15 cellular contexts compared by ENCODE assay signal in genomic region chr13:110503037-110503901, GRCh38. TPM values are rescaled to one million over a fixed set of nuclear protein-coding genes. Genes with fewer than 3 reads are reported as not detected.
DNase-seq lines count a peak whose midpoint lies in the region; TF ChIP-seq lines count a peak whose summit lies in the region.
"Had no signal": no experiment of that assay in that cellular context is flagged by ENCODE, and none has a peak within 500 bp of the region (broad histone marks: within the 10 kb centered on the region; RNA-seq: fewer than 3 reads in every experiment).

No MANE protein-coding gene starts in this region.

- H2AFZ ChIP-seq in ACC112 (ENCODE audit: low read length, unreplicated experiment) = no peak overlapping the region

- H3K4me1 Mint-ChIP-seq in HFFc6 (ENCODE audit: low read depth) = peaks cover 28% of the 10 kb centered on the region
- H3K4me1 Mint-ChIP-seq: B cell had no signal

- intact Hi-C loops in thyroid gland (cut with DNase I) = loop anchor here (10.0 kb wide), 1 partner anchor 62 kb away; the partner anchor contains the start of gene RAB20

- peaks cover 2% of the 10 kb centered on the region for H3K27me3 Mint-ChIP-seq in HFFc6 (ENCODE audit: insufficient read depth)

- in situ Hi-C loops in astrocyte of the spinal cord (cut with HindIII; ENCODE audit: low sequenced_read_pairs) = no loop called here

- peaks cover 41% of the 10 kb centered on the region for H3K36me3 Mint-ChIP-seq in HFFc6 (ENCODE audit: low read depth)

- no peaks in the 10 kb centered on the region for H3K9me3 ChIP-seq in mesodermal cell (ENCODE audit: control insufficient read depth, low read length)
- H3K9me3 ChIP-seq in thyroid gland = no peaks in the 10 kb centered on the region
- H3K9me3 ChIP-seq: lower lobe of right lung had no signal

- DNase-seq in HFFc6 (no peak), astrocyte of the spinal cord (ENCODE audit: low read depth, low spot score) (peak; percentile 63), thyroid gland (no peak), NCI-H146 treated with DMSO at 0.1 percent for 48 hours (lab: John Stamatoyannopoulos, UW; ENCODE audit: unreplicated experiment) (no peak), GM20000 (ENCODE audit: low spot score) (no peak)
- no peak for DNase-seq in NK-92 treated with Interleukin-12 subunit alpha and Interleukin-12 subunit beta, amount 100 ng/mL, for 24 hours (lab: John Stamatoyannopoulos, UW)
- DNase-seq: activated naive CD4-positive, alpha-beta T cell; lower lobe of right lung; NCI-H187; SIG-M5; stimulated activated CD4-positive, alpha-beta T cell treated with anti-CD3 and anti-CD28 coated beads, Interleukin-15, amount 100 ng/mL, for 24 hours had no signal

- no peak overlapping the region for H3K4me3 Mint-ChIP-seq in HFFc6
- H3K4me3 Mint-ChIP-seq: B cell had no signal

- peaks cover 4% of the 10 kb centered on the region; the same call in 1 of the 2 replicates for H3K9me3 Mint-ChIP-seq in HFFc6

- no peak for TF ChIP-seq POLR2A in thyroid gland (IDR thresholded peaks at IDR 0.05)

- H3K36me3 ChIP-seq in ACC112 (ENCODE audit: insufficient read depth, low read length) (peaks cover 31% of the 10 kb centered on the region; the same call in 1 of the 2 replicates), mesodermal cell (ENCODE audit: control insufficient read depth, insufficient read depth, low read length) (peaks cover 100% of the 10 kb centered on the region), thyroid gland (peaks cover 48 to 57% of the 10 kb centered on the region in 2 donors)

- H3K27me3 ChIP-seq in ACC112 (ENCODE audit: insufficient read depth, low read length) = no peaks in the 10 kb centered on the region
- no peaks in the 10 kb centered on the region for H3K27me3 ChIP-seq in thyroid gland
- H3K27me3 ChIP-seq: cardiac muscle cell had no signal

- H3K27ac Mint-ChIP-seq in HFFc6 = peak overlapping the region; percentile 51
- H3K27ac Mint-ChIP-seq: B cell had no signal

- H3K79me2 ChIP-seq in ACC112 (ENCODE audit: control insufficient read depth, insufficient read depth, low read length, unreplicated experiment) = no peaks in the 10 kb centered on the region

- H3K27ac ChIP-seq in ACC112 (ENCODE audit: low read depth, low read length) = peak overlapping the region; percentile 48
- H3K27ac ChIP-seq in mesodermal cell (ENCODE audit: low read depth, low read length, severe bottlenecking) = peak overlapping the region; percentile 16
- H3K27ac ChIP-seq in thyroid gland = peak overlapping the region in 1 of 3 donors; percentile 41
- H3K27ac ChIP-seq: cardiac muscle cell, lower lobe of right lung had no signal

- H3K4me3 ChIP-seq in ACC112 (ENCODE audit: low read depth, low read length) (no peak overlapping the region), astrocyte of the spinal cord (ENCODE audit: low read depth, low read length) (no peak overlapping the region), mesodermal cell (ENCODE audit: extremely low read depth, insufficient read depth, low read length, poor library complexity, severe bottlenecking) (no peak overlapping the region), thyroid gland (replicated peaks in 1 of 3) (no peak overlapping the region)
- H3K4me3 ChIP-seq: cardiac muscle cell, lower lobe of right lung had no signal

- 84 to 87% methylated on average over 16 to 17 of the region's 20 CpGs for WGBS in mesodermal cell (ENCODE audit: insufficient coverage in 2 of 2), 2 experiments
- WGBS in thyroid gland, 2 donors = 74 to 85% methylated on average over 14 to 20 of the region's 20 CpGs

- TF ChIP-seq CTCF in HFFc6 (IDR thresholded peaks at IDR 0.05) = no peak
- TF ChIP-seq CTCF in astrocyte of the spinal cord (IDR thresholded peaks at IDR 0.05; ENCODE audit: low read depth, low read length) = no peak
- no peak for TF ChIP-seq CTCF in thyroid gland (IDR thresholded peaks at IDR 0.05)
- TF ChIP-seq CTCF in GM20000 (IDR thresholded peaks at IDR 0.05; ENCODE audit: extremely low read depth, missing control alignments) = no peak

- H3K4me1 ChIP-seq in ACC112 (ENCODE audit: control insufficient read depth, insufficient read depth, low read length, unreplicated experiment) (peaks cover 32% of the 10 kb centered on the region), mesodermal cell (ENCODE audit: control insufficient read depth, insufficient read depth, low read length, poor library complexity, severe bottlenecking) (peaks cover 6% of the 10 kb centered on the region), thyroid gland (peaks cover 25 to 26% of the 10 kb centered on the region in 2 donors)

RNA-seq across cellular contexts. Expression of gene RAB20, which starts 58.3 kb away (rescaled TPM):
- total RNA-seq in HFFc6 (2021; fragmentation: NEBNext Ultra II Directional; extraction: Animal tissue kit (Norgen Biotek cat#: 25700)) = 1 to 10 TPM in 1 of 6 experiments, under 1 TPM in 5; 0.40 to 1.0 (median 0.74) TPM
- polyA plus RNA-seq in mesodermal cell (2013, experiment 1 of 2) = 2.6 TPM
- polyA plus RNA-seq in mesodermal cell (2013, experiment 2 of 2) = 3.0 TPM
- total RNA-seq in thyroid gland = 10 to 100 TPM; 21.0 to 60.5 (median 43.5) TPM

Comparison
In these comparisons a context has a peak if more than half of its experiments do, and no peak if none do; other contexts are left out.
1. RNA of gene RAB20, which starts 58.3 kb away (total RNA-seq): 21.0 to 60.5 TPM in thyroid gland; 0.40 to 1.0 TPM in HFFc6; every median in the first group is over 10 times any median in the second.